ENCODE assay signal across 1 cellular context in genomic region chr10:3716093-3716492, GRCh38.
TF ChIP-seq lines count a peak whose summit lies in the region.

No MANE protein-coding gene starts in this region.

TF ChIP-seq in IMR-90, 13 proteins besides CTCF, POLR2A, EP300 and RAD21 (continued from another document):
- TF ChIP-seq MAZ (IDR thresholded peaks at IDR 0.05; ENCODE audit: borderline replicate concordance, low read depth, low read length) (no peak), MXI1 (IDR thresholded peaks at IDR 0.05; ENCODE audit: borderline replicate concordance, low read depth, low read length) (no peak), CEBPB (IDR thresholded peaks at IDR 0.05; ENCODE audit: low read depth, low read length) (no peak)
- TF ChIP-seq, protein P1, sequence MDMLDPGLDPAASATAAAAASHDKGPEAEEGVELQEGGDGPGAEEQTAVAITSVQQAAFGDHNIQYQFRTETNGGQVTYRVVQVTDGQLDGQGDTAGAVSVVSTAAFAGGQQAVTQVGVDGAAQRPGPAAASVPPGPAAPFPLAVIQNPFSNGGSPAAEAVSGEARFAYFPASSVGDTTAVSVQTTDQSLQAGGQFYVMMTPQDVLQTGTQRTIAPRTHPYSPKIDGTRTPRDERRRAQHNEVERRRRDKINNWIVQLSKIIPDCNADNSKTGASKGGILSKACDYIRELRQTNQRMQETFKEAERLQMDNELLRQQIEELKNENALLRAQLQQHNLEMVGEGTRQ (IDR thresholded peaks at IDR 0.05; ENCODE audit: low read depth, low read length): no peak
